1 cellular context compared by ENCODE assay signal in the genomic region with DNA sequence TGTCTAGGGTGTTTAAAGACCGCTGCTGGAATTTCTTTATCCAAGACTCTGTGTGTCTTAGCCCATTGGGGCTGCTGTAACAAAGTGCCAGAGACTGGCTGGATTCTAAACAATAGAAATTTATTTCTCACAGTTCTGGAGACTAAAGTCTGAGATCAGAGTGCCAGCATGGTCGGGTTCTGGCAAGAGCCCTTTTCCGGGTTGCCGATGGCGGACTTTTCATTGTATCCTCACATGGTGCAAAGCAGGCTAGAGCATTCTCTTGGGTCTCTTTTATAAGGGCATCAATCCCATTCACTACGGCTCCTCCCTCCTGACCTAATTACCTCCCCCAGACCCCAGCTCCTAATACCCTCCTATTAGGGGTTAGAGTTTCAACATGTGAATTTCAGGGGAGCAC.
TF ChIP-seq lines count a peak whose summit lies in the region.

No MANE protein-coding gene starts in this region.

TF ChIP-seq in SK-N-SH treated with all-trans-retinoic acid at 6 μM for 48 hours, 23 proteins besides CTCF, POLR2A, EP300 and RAD21 (continued from another document):
- TF ChIP-seq, protein P1, sequence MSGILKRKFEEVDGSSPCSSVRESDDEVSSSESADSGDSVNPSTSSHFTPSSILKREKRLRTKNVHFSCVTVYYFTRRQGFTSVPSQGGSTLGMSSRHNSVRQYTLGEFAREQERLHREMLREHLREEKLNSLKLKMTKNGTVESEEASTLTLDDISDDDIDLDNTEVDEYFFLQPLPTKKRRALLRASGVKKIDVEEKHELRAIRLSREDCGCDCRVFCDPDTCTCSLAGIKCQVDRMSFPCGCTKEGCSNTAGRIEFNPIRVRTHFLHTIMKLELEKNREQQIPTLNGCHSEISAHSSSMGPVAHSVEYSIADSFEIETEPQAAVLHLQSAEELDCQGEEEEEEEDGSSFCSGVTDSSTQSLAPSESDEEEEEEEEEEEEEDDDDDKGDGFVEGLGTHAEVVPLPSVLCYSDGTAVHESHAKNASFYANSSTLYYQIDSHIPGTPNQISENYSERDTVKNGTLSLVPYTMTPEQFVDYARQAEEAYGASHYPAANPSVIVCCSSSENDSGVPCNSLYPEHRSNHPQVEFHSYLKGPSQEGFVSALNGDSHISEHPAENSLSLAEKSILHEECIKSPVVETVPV (CRISPR knock-in tag; IDR thresholded peaks at IDR 0.05) = no peak
- TF ChIP-seq ISL1 (CRISPR knock-in tag; IDR thresholded peaks at IDR 0.05) (no peak), CSDC2 (CRISPR knock-in tag; IDR thresholded peaks at IDR 0.05) (no peak), TCF4 (CRISPR knock-in tag; IDR thresholded peaks at IDR 0.05; ENCODE audit: borderline replicate concordance) (no peak), ZC3H10 (CRISPR knock-in tag; IDR thresholded peaks at IDR 0.05) (no peak)
- TF ChIP-seq, protein P2, sequence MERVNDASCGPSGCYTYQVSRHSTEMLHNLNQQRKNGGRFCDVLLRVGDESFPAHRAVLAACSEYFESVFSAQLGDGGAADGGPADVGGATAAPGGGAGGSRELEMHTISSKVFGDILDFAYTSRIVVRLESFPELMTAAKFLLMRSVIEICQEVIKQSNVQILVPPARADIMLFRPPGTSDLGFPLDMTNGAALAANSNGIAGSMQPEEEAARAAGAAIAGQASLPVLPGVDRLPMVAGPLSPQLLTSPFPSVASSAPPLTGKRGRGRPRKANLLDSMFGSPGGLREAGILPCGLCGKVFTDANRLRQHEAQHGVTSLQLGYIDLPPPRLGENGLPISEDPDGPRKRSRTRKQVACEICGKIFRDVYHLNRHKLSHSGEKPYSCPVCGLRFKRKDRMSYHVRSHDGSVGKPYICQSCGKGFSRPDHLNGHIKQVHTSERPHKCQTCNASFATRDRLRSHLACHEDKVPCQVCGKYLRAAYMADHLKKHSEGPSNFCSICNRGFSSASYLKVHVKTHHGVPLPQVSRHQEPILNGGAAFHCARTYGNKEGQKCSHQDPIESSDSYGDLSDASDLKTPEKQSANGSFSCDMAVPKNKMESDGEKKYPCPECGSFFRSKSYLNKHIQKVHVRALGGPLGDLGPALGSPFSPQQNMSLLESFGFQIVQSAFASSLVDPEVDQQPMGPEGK (CRISPR knock-in tag; IDR thresholded peaks at IDR 0.05; ENCODE audit: borderline replicate concordance) = no peak
TF ChIP-seq in SK-N-SH treated with all-trans-retinoic acid at 6 μM for 48 hours: peak in this region for 0.
